In the genomic region with DNA sequence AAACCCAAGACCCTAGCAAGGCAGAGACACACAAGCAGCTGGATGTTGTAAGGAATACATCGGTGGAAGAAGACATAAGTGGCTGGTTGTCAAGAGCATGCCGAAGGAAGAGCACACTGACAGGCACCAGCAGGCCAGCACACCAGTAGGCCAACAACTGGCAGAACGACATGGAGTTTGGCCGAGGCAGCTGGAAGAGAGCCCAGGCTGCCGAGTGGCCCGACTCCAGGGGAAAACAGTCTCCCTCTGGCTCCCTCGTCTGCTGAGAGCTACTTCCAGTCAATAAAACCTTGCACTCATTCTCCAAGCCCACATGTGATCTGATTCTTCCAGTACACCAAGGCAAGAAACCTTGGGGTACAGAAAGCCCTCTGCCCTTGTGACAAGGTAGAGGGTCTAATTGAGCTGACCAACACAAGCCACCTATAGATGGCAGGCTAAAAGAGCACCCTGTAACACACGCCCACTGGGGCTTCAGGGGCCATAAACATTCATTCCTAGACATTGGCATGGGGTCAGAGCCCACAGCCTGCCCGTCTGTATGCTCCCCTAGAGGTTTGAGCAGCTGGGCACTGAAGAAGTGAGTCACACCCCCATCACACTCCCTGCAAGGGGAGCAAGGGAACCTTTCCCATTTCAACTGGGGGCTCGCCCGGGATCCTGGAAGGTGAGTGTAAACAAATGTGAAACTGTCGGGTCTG, we compare ENCODE assay signal across 11 cellular contexts.
DNase-seq lines count a peak whose midpoint lies in the region; ATAC-seq and TF ChIP-seq lines count a peak whose summit lies in the region.
"Had no signal": no experiment of that assay in that cellular context is flagged by ENCODE, and none has a peak within 500 bp of the region (broad histone marks: within the 10 kb centered on the region; RNA-seq: fewer than 3 reads in every experiment).

No MANE protein-coding gene starts in this region.

- H3K79me2 ChIP-seq in DOHH2 (ENCODE audit: control insufficient read depth, low read length): no peaks in the 10 kb centered on the region

- peaks cover 27% of the 10 kb centered on the region for H3K9me3 ChIP-seq in DOHH2 (ENCODE audit: control insufficient read depth, insufficient read depth, low read length)

- H4K20me1 ChIP-seq in DOHH2 (ENCODE audit: control insufficient read depth, insufficient read depth, low read depth, low read length): no peaks in the 10 kb centered on the region

- H3K4me3 ChIP-seq in DOHH2 (ENCODE audit: low read length) (no peak overlapping the region), rectal smooth muscle tissue (ENCODE audit: low read length) (no peak overlapping the region)

- H3K9ac ChIP-seq in rectal smooth muscle tissue (ENCODE audit: low read length): no peak overlapping the region

- TF ChIP-seq CTCF in DOHH2 (IDR thresholded peaks at IDR 0.05; ENCODE audit: low read depth, low read length, poor library complexity, severe bottlenecking): peak; percentile 10

- H3K4me1 ChIP-seq in DOHH2 (ENCODE audit: control insufficient read depth, low read length) (peaks cover 26% of the 10 kb centered on the region), rectal smooth muscle tissue (ENCODE audit: control insufficient read depth, insufficient read depth, low read length) (peaks cover 8% of the 10 kb centered on the region)

- H3K36me3 ChIP-seq in DOHH2 (ENCODE audit: control insufficient read depth, low read length) (no peaks in the 10 kb centered on the region; the same call in 1 of the 2 replicates), rectal smooth muscle tissue (ENCODE audit: control insufficient read depth, insufficient read depth, low read length) (no peaks in the 10 kb centered on the region)

- H3K4me2 ChIP-seq in DOHH2 (ENCODE audit: low read length): no peak overlapping the region

- DNase-seq in NCI-H446 treated with DMSO at 0.1 percent for 48 hours (lab: John Stamatoyannopoulos, UW) (peak; percentile 55), globus pallidus (ENCODE audit: low spot score) (peak; percentile 41)
- DNase-seq in activated naive CD4-positive, alpha-beta T cell treated with Interleukin-2 at 50 U/mL for 16 hours: no peak
- DNase-seq: activated CD4-positive, alpha-beta T cell treated with anti-CD3 and anti-CD28 coated beads for 48 hours; CD4-positive, alpha-beta T cell; GOT3; NCI-H146 had no signal

- H3K27me3 ChIP-seq in DOHH2 (ENCODE audit: control insufficient read depth, low read length) (no peaks in the 10 kb centered on the region), rectal smooth muscle tissue (ENCODE audit: control insufficient read depth, insufficient read depth, low read length) (no peaks in the 10 kb centered on the region)

- ATAC-seq in HG03280 (IDR thresholded peaks at IDR 0.05; ENCODE audit: unreplicated experiment) (no peak), GM19467 (IDR thresholded peaks at IDR 0.05; ENCODE audit: unreplicated experiment) (no peak)

- H3K27ac ChIP-seq in DOHH2 (ENCODE audit: low read depth, low read length) (no peak overlapping the region), rectal smooth muscle tissue (ENCODE audit: low read depth, low read length) (peak overlapping the region; percentile 57)

- H3F3A ChIP-seq in DOHH2 (ENCODE audit: control insufficient read depth, insufficient read depth): peaks cover 9% of the 10 kb centered on the region

- no peaks in the 10 kb centered on the region for H3K9me2 ChIP-seq in DOHH2 (replicated peaks; ENCODE audit: control insufficient read depth, low read length)
